ENCODE assay signal across 9 cellular contexts in the genomic region with DNA sequence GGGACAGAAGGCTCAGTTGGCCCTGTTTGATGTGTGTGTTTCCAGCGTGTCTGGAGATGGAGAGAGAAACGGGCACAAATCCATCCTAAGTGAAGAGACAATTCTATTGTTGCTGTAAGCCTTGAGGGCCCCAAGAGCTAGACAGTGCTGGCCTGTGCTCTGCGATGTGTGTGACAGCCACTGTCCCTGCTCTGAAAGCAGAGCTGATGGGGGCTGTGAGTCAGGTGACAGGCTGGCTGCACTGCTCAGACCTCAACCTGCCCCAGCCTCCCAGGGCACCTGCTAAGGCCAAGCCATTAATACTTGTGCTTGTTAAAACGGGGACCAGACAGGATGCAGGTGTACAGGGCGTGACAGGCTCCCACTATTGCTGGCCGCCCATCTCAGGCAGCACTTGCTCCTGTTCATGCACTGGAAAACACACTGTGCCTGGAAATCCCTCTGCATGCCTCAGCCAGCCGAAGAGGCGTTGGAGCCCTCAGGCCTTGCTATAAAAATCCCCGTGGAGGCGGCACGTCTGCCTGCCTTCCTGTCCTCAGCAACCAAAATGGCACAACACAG. TPM values are rescaled to one million over a fixed set of nuclear protein-coding genes. Genes with fewer than 3 reads are reported as not detected.
DNase-seq lines count a peak whose midpoint lies in the region; ATAC-seq, FAIRE-seq and TF ChIP-seq lines count a peak whose summit lies in the region.
"Had no signal": no experiment of that assay in that cellular context is flagged by ENCODE, and none has a peak within 500 bp of the region (broad histone marks: within the 10 kb centered on the region; RNA-seq: fewer than 3 reads in every experiment).

No MANE protein-coding gene starts in this region.

- ATAC-seq in GM21825 (IDR thresholded peaks at IDR 0.05; ENCODE audit: unreplicated experiment), result peak; percentile 60
- no peak for ATAC-seq in naive thymus-derived CD4-positive, alpha-beta T cell

- intact Hi-C loops in naive thymus-derived CD4-positive, alpha-beta T cell (cut with micrococcal nuclease), result no loop called here
- intact Hi-C loops in prostate gland (cut with DNase I), result no loop called here

- peaks cover 27 to 61% of the 10 kb centered on the region in 2 donors for H3K4me1 ChIP-seq in naive thymus-derived CD4-positive, alpha-beta T cell (ENCODE audit: control insufficient read depth in 2 of 2, insufficient read depth in 2 of 2, low read length in 2 of 2)
- H3K4me1 ChIP-seq in prostate gland (replicated peaks), result no peaks in the 10 kb centered on the region

- peak; percentile 82 for FAIRE-seq in GM18507 (lab: Jason Lieb, UNC)

- H3K27ac Mint-ChIP-seq in naive thymus-derived CD4-positive, alpha-beta T cell, result peak overlapping the region in 6 of 9 donors; percentile 10 to 86 (median 44)

- H3K36me3 ChIP-seq in naive thymus-derived CD4-positive, alpha-beta T cell (ENCODE audit: control insufficient read depth in 2 of 3, insufficient read depth in 3 of 3, low read length in 3 of 3), result no peaks in the 10 kb centered on the region
- H3K36me3 ChIP-seq in prostate gland, result no peaks in the 10 kb centered on the region

- no peak overlapping the region for H3K27ac ChIP-seq in naive thymus-derived CD4-positive, alpha-beta T cell (ENCODE audit: low read depth, low read length)
- no peak overlapping the region for H3K27ac ChIP-seq in prostate gland

- no peak for DNase-seq in GM18507 (ENCODE audit: extremely low spot score, insufficient read length, low read depth)
- DNase-seq in amygdala (lab: John Stamatoyannopoulos, UW), result peak in 48 of 56 donors; percentile 22 to 90 (median 70)
- DNase-seq in naive thymus-derived CD4-positive, alpha-beta T cell, result no peak
- DNase-seq in T-helper 1 cell, result no peak
- DNase-seq in EL, result no peak
- no peak for DNase-seq in prostate gland (ENCODE audit: low spot score)
- DNase-seq in NCI-H2081 treated with DMSO at 0.1 percent for 48 hours (lab: John Stamatoyannopoulos, UW), result no peak
- DNase-seq: NCI-H187 had no signal

- H3K27me3 Mint-ChIP-seq in naive thymus-derived CD4-positive, alpha-beta T cell, result no peaks in the 10 kb centered on the region

- no peaks in the 10 kb centered on the region for H3K27me3 ChIP-seq in naive thymus-derived CD4-positive, alpha-beta T cell (ENCODE audit: control insufficient read depth in 2 of 2, insufficient read depth in 2 of 2, low read length in 2 of 2)
- H3K27me3 ChIP-seq in prostate gland (replicated peaks; ENCODE audit: insufficient read depth), result no peaks in the 10 kb centered on the region

- H3K9me3 ChIP-seq in naive thymus-derived CD4-positive, alpha-beta T cell (ENCODE audit: control insufficient read depth in 2 of 3, low read length in 3 of 3), result peaks cover 0 to 10% (median 0%) of the 10 kb centered on the region in 3 experiments
- H3K9me3 ChIP-seq in prostate gland, result no peaks in the 10 kb centered on the region

- peaks cover 3 to 16% (median 10%) of the 10 kb centered on the region in 11 donors for H3K9me3 Mint-ChIP-seq in naive thymus-derived CD4-positive, alpha-beta T cell

- peak overlapping the region in 3 of 10 donors; percentile 7 to 27 (median 16) for H3K4me3 Mint-ChIP-seq in naive thymus-derived CD4-positive, alpha-beta T cell

- CTCF ChIA-PET in naive thymus-derived CD4-positive, alpha-beta T cell (lab: Charles Lee), result interaction anchor here (1.0 to 1.8 kb wide), 4 partner anchors 16 to 113 kb away, joined by 4 to 6 read pairs (median 4); no protein-coding TSS in a partner anchor

- TF ChIP-seq CTCF in prostate gland (IDR thresholded peaks at IDR 0.05), result no peak

- peaks cover 27 to 83% (median 77%) of the 10 kb centered on the region in 7 donors for H3K4me1 Mint-ChIP-seq in naive thymus-derived CD4-positive, alpha-beta T cell

- WGBS in prostate gland, result 39% methylated on average over 11 of the region's 11 CpGs

- peaks cover 4 to 14% (median 8%) of the 10 kb centered on the region in 5 donors for H3K36me3 Mint-ChIP-seq in naive thymus-derived CD4-positive, alpha-beta T cell

- POLR2A ChIA-PET in naive thymus-derived CD4-positive, alpha-beta T cell (lab: Charles Lee), result interaction anchor here (1.2 to 5.4 kb wide), 5 partner anchors 13 to 87 kb away, joined by 3 to 51 read pairs (median 5); no protein-coding TSS in a partner anchor

- no peak overlapping the region for H3K4me3 ChIP-seq in naive thymus-derived CD4-positive, alpha-beta T cell (ENCODE audit: low read length)
- no peak overlapping the region for H3K4me3 ChIP-seq in prostate gland

- TF ChIP-seq POLR2A in prostate gland (IDR thresholded peaks at IDR 0.05), result no peak

RNA-seq across cellular contexts. Expression of a gene that starts 44.6 kb away (rescaled TPM):
- 100 to 1,000 TPM; 389 to 465 (median 460) TPM for total RNA-seq in naive thymus-derived CD4-positive, alpha-beta T cell
- polyA plus RNA-seq in naive thymus-derived CD4-positive, alpha-beta T cell, result 100 to 1,000 TPM; 114 to 268 TPM
- 10 to 100 TPM; 17.1 to 52.7 TPM for total RNA-seq in prostate gland

Comparison
In these comparisons a context has a peak if more than half of its experiments do, and no peak if none do; other contexts are left out.
1. DNase-seq: peak in amygdala (48 of 56); none in GM18507 (single experiment), naive thymus-derived CD4-positive, alpha-beta T cell (0 of 9), T-helper 1 cell (0 of 5), EL (single experiment), prostate gland (single experiment) and NCI-H2081 treated with DMSO at 0.1 percent for 48 hours (single experiment).
2. RNA of a gene that starts 44.6 kb away (total RNA-seq): 389 to 465 TPM in naive thymus-derived CD4-positive, alpha-beta T cell; 17.1 to 52.7 TPM in prostate gland; every median in the first group is over 4 times any median in the second.